20 cellular contexts compared by ENCODE assay signal in genomic region chr2:69020496-69020895, GRCh38. TPM values are rescaled to one million over a fixed set of nuclear protein-coding genes. Genes with fewer than 3 reads are reported as not detected.
"Had no signal": no experiment of that assay in that cellular context is flagged by ENCODE, and none has a peak within 500 bp of the region (broad histone marks: within the 10 kb centered on the region; RNA-seq: fewer than 3 reads in every experiment).

No MANE protein-coding gene starts in this region.

- H3K9me3 ChIP-seq: adrenal gland, esophagus squamous epithelium, heart right ventricle, ovary, right lobe of liver, spleen, thyroid gland had no signal

- H3K4me3 ChIP-seq: adrenal gland, esophagus squamous epithelium, heart right ventricle, ovary, right lobe of liver, spleen, thyroid gland had no signal

- H3K4me1 ChIP-seq: right lobe of liver had no signal

- ATAC-seq: activated CD4-positive, CD25-positive, alpha-beta regulatory T cell treated with anti-CD3 and anti-CD28 coated beads, Interleukin-2, amount 50 U/mL, for 24 hours; activated naive CD4-positive, alpha-beta T cell treated with anti-CD3 and anti-CD28 coated beads, Interleukin-2, amount 50 U/mL, for 72 hours; heart right ventricle; naive thymus-derived CD8-positive, alpha-beta T cell; right lobe of liver; stimulated activated naive B cell treated with anti-CD40 and anti-IgM and Interleukin-4, amounts not matched to agents 10 μg/mL and 1 μg/mL and 100 μg/mL, for 72 hours had no signal

- FAIRE-seq: astrocyte, endothelial cell of umbilical vein had no signal

- H3K36me3 ChIP-seq: adrenal gland, esophagus squamous epithelium, heart right ventricle, ovary, right lobe of liver, spleen, thyroid gland had no signal

- H3K27ac ChIP-seq: adrenal gland, esophagus squamous epithelium, heart right ventricle, ovary, right lobe of liver, spleen, thyroid gland had no signal

- H3K27me3 ChIP-seq: adrenal gland, ovary, thyroid gland had no signal

- DNase-seq: activated gamma-delta T cell; adrenal gland; effector CD8-positive, alpha-beta T cell; esophagus squamous epithelium; heart right ventricle; naive thymus-derived CD8-positive, alpha-beta T cell; ovary; right lobe of liver; spleen; stimulated activated CD4-positive, alpha-beta T cell treated with anti-CD3 and anti-CD28 coated beads, Interleukin-4, amount 100 ng/mL, for 4 hours; stimulated activated naive B cell treated with anti-CD40 and anti-IgM and Interleukin-4, amounts not matched to agents 10 μg/mL and 1 μg/mL and 100 μg/mL, for 72 hours; thyroid gland had no signal

RNA-seq across cellular contexts. Expression of gene ANTXR1, which starts 7.5 kb away (rescaled TPM):
- total RNA-seq: activated naive CD4-positive, alpha-beta T cell treated with anti-CD3 and anti-CD28 coated beads, Interleukin-2, amount 50 U/mL, for 72 hours had no signal

RNA-seq across cellular contexts. Expression of gene GKN1, which starts 46.1 kb away (rescaled TPM):
- total RNA-seq: activated naive CD4-positive, alpha-beta T cell treated with anti-CD3 and anti-CD28 coated beads, Interleukin-2, amount 50 U/mL, for 72 hours; astrocyte; cerebellum; endothelial cell of umbilical vein; heart right ventricle; lower leg skin; mucosa of gallbladder; naive thymus-derived CD8-positive, alpha-beta T cell; ovary; right lobe of liver; spleen; thyroid gland; urinary bladder had no signal
